ENCODE assay signal across 8 cellular contexts in the genomic region with DNA sequence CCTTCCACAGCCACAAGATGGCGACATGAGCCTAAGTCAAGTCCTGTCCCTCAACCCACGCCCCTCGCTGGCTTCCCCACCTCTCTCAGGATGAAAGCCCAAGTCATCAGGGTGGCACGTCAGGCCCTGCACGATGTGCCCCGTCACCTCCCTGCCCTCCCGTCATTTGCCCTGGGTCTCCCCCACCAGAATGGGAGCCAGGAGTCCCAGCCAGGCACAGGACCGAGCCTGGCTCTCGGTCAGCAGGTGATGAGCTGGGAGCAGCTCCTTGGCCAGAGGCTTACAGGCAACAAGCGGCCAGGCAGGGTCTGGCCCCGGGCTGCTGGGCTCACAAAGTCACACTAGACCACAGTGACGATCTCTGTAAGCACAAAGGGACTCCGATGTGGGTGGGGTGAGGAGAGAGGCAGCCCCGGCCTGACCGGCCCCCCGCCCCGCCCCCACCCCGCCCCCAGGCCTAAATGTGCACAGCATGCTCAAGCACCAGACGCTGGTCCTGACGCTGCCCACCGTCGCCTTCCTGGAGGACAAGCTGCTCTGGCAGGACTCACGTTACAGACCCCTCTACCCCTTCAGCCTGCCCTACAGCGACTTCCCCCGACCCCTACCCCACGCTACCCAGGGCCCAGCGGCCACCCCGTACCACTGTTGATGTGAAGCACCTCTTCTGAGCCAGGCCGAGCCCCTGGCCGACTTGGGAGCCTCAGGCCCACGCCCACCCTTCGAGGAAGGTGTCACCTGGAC. TPM values are rescaled to one million over a fixed set of nuclear protein-coding genes. Genes with fewer than 3 reads are reported as not detected.
DNase-seq lines count a peak whose midpoint lies in the region; ATAC-seq and TF ChIP-seq lines count a peak whose summit lies in the region.

No MANE protein-coding gene starts in this region.

- H3K9me3 ChIP-seq in heart left ventricle: no peaks in the 10 kb centered on the region
- H3K9me3 ChIP-seq in vagina: no peaks in the 10 kb centered on the region

- TF ChIP-seq CTCF in heart left ventricle (IDR thresholded peaks at IDR 0.05) (peak; percentile 55 to 79 (median 73)), vagina (IDR thresholded peaks at IDR 0.05) (peak; percentile 43 to 55 (median 53))

- peak overlapping the region; percentile 87 for H3K27ac Mint-ChIP-seq in activated naive CD8-positive, alpha-beta T cell treated with anti-CD3 and anti-CD28 coated beads for 36 hours

- H3K36me3 Mint-ChIP-seq in activated naive CD8-positive, alpha-beta T cell treated with anti-CD3 and anti-CD28 coated beads for 36 hours: peaks cover 43% of the 10 kb centered on the region

- H3K27ac ChIP-seq in heart left ventricle: peak overlapping the region in 3 of 12 donors; percentile 19 to 39 (median 37)
- H3K27ac ChIP-seq in vagina: no peak overlapping the region

- peaks cover 20% of the 10 kb centered on the region for H3K4me1 Mint-ChIP-seq in activated naive CD8-positive, alpha-beta T cell treated with anti-CD3 and anti-CD28 coated beads for 36 hours

- peak overlapping the region; percentile 10 for H3K4me3 Mint-ChIP-seq in activated naive CD8-positive, alpha-beta T cell treated with anti-CD3 and anti-CD28 coated beads for 36 hours

- no peak for TF ChIP-seq POLR2A in heart left ventricle (IDR thresholded peaks at IDR 0.05)
- no peak for TF ChIP-seq POLR2A in vagina (IDR thresholded peaks at IDR 0.05)

- H3K9me3 Mint-ChIP-seq in activated naive CD8-positive, alpha-beta T cell treated with anti-CD3 and anti-CD28 coated beads for 36 hours: no peaks in the 10 kb centered on the region

- H3K4me3 ChIP-seq in heart left ventricle: no peak overlapping the region
- H3K4me3 ChIP-seq in vagina: no peak overlapping the region

- DNase-seq in GDM1 (lab: John Stamatoyannopoulos, UW): peak; percentile 78
- DNase-seq in NCI-H1092 (lab: John Stamatoyannopoulos, UW): peak; percentile 72
- peak; percentile 73 to 76 for DNase-seq in SW 1271 (lab: John Stamatoyannopoulos, UW)
- peak; percentile 89 for DNase-seq in activated naive CD8-positive, alpha-beta T cell treated with anti-CD3 and anti-CD28 coated beads for 36 hours
- peak; percentile 84 to 91 (median 88) for DNase-seq in heart left ventricle
- peak; percentile 65 for DNase-seq in putamen (ENCODE audit: low spot score)
- DNase-seq in vagina (ENCODE audit: extremely low spot score in 2 of 2): no peak

- H3K27me3 ChIP-seq in heart left ventricle (no peaks in the 10 kb centered on the region), vagina (no peaks in the 10 kb centered on the region)

- no peaks in the 10 kb centered on the region for H3K27me3 Mint-ChIP-seq in activated naive CD8-positive, alpha-beta T cell treated with anti-CD3 and anti-CD28 coated beads for 36 hours

- H3K4me1 ChIP-seq in heart left ventricle (peaks cover 0 to 11% (median 6%) of the 10 kb centered on the region in 12 donors), vagina (peaks cover 7% of the 10 kb centered on the region)

- ATAC-seq in heart left ventricle (peak in 3 of 4 donors; percentile 51 to 70 (median 54)), HG02623 (IDR thresholded peaks at IDR 0.05; ENCODE audit: unreplicated experiment) (no peak)

- peaks cover 0 to 59% (median 51%) of the 10 kb centered on the region in 9 donors for H3K36me3 ChIP-seq in heart left ventricle
- peaks cover 0 to 35% of the 10 kb centered on the region in 2 donors for H3K36me3 ChIP-seq in vagina

- intact Hi-C loops in heart left ventricle (cut with DNase I): loop anchor here in 7 of 10 donors (1.0 to 10.0 kb wide), 6 partner anchors 128 to 325 kb away; a partner anchor contains a TSS
- intact Hi-C loops in vagina (cut with DNase I): no loop called here

- 21 to 61% (median 50%) methylated on average over 9 to 32 of the region's 32 CpGs for WGBS in heart left ventricle, 4 donors

RNA-seq across cellular contexts. Expression of a gene that starts 7.3 kb away (rescaled TPM):
- 100 to 1,000 TPM; 179 to 182 TPM for total RNA-seq in activated naive CD8-positive, alpha-beta T cell treated with anti-CD3 and anti-CD28 coated beads for 36 hours
- total RNA-seq in heart left ventricle (100 to 1,000 TPM in 2 of 9 donors, 10 to 100 TPM in 7; 53.7 to 110 (median 68.2) TPM), vagina (55.0 TPM)
- polyA plus RNA-seq in heart left ventricle: 100 to 1,000 TPM in 1 of 2 donors, 10 to 100 TPM in 1; 37.7 to 123 TPM

RNA-seq across cellular contexts. Expression of a gene that starts 11.6 kb away (rescaled TPM):
- 10 to 100 TPM; 33.2 to 33.6 TPM for total RNA-seq in activated naive CD8-positive, alpha-beta T cell treated with anti-CD3 and anti-CD28 coated beads for 36 hours
- total RNA-seq in heart left ventricle: 10 to 100 TPM in 5 of 9 donors, 1 to 10 TPM in 4; 6.0 to 87.6 (median 10.9) TPM
- 1 to 10 TPM; 6.1 to 9.7 TPM for polyA plus RNA-seq in heart left ventricle
- total RNA-seq in vagina: 22.3 TPM

RNA-seq across cellular contexts. Expression of a gene that starts 27.4 kb away (rescaled TPM):
- under 1 TPM; 0.25 to 0.38 TPM for total RNA-seq in activated naive CD8-positive, alpha-beta T cell treated with anti-CD3 and anti-CD28 coated beads for 36 hours
- total RNA-seq in heart left ventricle (1 to 10 TPM in 2 of 9 donors, under 1 TPM in 4, not detected in 3; 0.21 to 1.2 (median 0.67) TPM), vagina (not detected)
- under 1 TPM; 0.33 to 0.57 TPM for polyA plus RNA-seq in heart left ventricle

RNA-seq across cellular contexts. Expression of a gene that starts 28.2 kb away (rescaled TPM):
- 1 to 10 TPM; 7.7 to 7.9 TPM for total RNA-seq in activated naive CD8-positive, alpha-beta T cell treated with anti-CD3 and anti-CD28 coated beads for 36 hours
- 10 to 100 TPM in 1 of 9 donors, 1 to 10 TPM in 8; 1.7 to 14.2 (median 4.4) TPM for total RNA-seq in heart left ventricle
- 1 to 10 TPM; 1.0 to 4.3 TPM for polyA plus RNA-seq in heart left ventricle
- total RNA-seq in vagina: 28.2 TPM

RNA-seq across cellular contexts. Expression of a gene that starts 30.4 kb away (rescaled TPM):
- 1 to 10 TPM in 1 of 2 experiments, under 1 TPM in 1; 0.95 to 1.0 TPM for total RNA-seq in activated naive CD8-positive, alpha-beta T cell treated with anti-CD3 and anti-CD28 coated beads for 36 hours
- total RNA-seq in heart left ventricle (under 1 TPM in 7 of 9 donors, not detected in 2; 0.19 to 0.98 (median 0.34) TPM), vagina (2.0 TPM)
- under 1 TPM; 0.11 to 0.35 TPM for polyA plus RNA-seq in heart left ventricle

Comparison
In these comparisons a context has a peak if more than half of its experiments do, and no peak if none do; other contexts are left out.
1. DNase-seq: peak in GDM1 (single experiment), NCI-H1092 (single experiment), SW 1271 (2 of 2), activated naive CD8-positive, alpha-beta T cell treated with anti-CD3 and anti-CD28 coated beads for 36 hours (single experiment), heart left ventricle (5 of 5) and putamen (single experiment); none in vagina (0 of 2).